16 cellular contexts compared by ENCODE assay signal in the genomic region with DNA sequence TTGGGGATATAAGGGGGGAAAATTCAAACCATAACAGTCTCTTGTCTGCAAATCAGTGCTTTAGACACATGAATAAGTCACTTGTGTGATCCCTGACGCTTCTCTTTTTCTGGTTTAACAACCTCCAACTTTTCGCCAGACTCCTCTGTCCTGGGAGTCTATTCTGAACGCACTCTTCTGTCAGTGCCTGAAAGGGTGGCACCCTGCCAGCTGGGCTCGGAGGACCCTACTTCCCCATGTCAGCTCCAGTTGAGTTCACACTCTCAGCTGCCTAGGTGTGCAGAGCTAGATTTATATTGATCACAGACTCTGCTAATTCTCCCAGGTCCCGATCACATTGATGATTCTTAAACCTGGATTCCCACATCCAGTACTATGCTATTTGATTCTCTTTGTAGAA.
A peak's percentile ranks its signal among the peaks of the same experiment; 100 is the strongest.
DNase-seq lines count a peak whose midpoint lies in the region; ATAC-seq and TF ChIP-seq lines count a peak whose summit lies in the region.
"Had no signal": no experiment of that assay in that cellular context is flagged by ENCODE, and none has a peak within 500 bp of the region (broad histone marks: within the 10 kb centered on the region; RNA-seq: fewer than 3 reads in every experiment).

No MANE protein-coding gene starts in this region.

- DNase-seq in GM06990 (ENCODE audit: extremely low read depth, insufficient read length) (no peak), NCI-H446 treated with DMSO at 0.1 percent for 48 hours (lab: John Stamatoyannopoulos, UW) (peak; percentile 1), medulla oblongata (ENCODE audit: extremely low spot score) (peak; percentile 22), AG20443 (ENCODE audit: low spot score) (no peak)
- DNase-seq: DND-41; islet precursor cell; NCI-H226; PC-3; stimulated activated naive CD4-positive, alpha-beta T cell had no signal

- no peak for TF ChIP-seq CTCF in GM06990 (IDR thresholded peaks at IDR 0.05; ENCODE audit: insufficient read depth, low read length, poor library complexity, severe bottlenecking)

- H3K4me3 ChIP-seq in GM06990 (replicated peaks; ENCODE audit: low read depth, low read length) = peak overlapping the region; percentile 42
- H3K4me3 ChIP-seq: mucosa of descending colon, ovary, smooth muscle cell had no signal

- H3K36me3 ChIP-seq in GM06990 (ENCODE audit: control insufficient read depth, insufficient read depth, low read length) = no peaks in the 10 kb centered on the region
- H3K36me3 ChIP-seq: ovary had no signal

- no peaks in the 10 kb centered on the region for H3K27me3 ChIP-seq in GM06990 (replicated peaks; ENCODE audit: control insufficient read depth, insufficient read depth, low read length)
- H3K27me3 ChIP-seq: ovary had no signal

- ATAC-seq in GM19035 (IDR thresholded peaks at IDR 0.05; ENCODE audit: unreplicated experiment) (peak; percentile 23), esophagus mucosa (no peak), GM18873 (IDR thresholded peaks at IDR 0.05; ENCODE audit: low FRiP score, unreplicated experiment) (no peak), HG03045 (IDR thresholded peaks at IDR 0.05; ENCODE audit: unreplicated experiment) (no peak)
- ATAC-seq: PC-3 had no signal

Comparison
In these comparisons a context has a peak if more than half of its experiments do, and no peak if none do; other contexts are left out.
1. DNase-seq: peak in NCI-H446 treated with DMSO at 0.1 percent for 48 hours (single experiment) and medulla oblongata (single experiment); none in GM06990 (single experiment) and AG20443 (single experiment).